Comparison of ENCODE assay signal across 33 cellular contexts in genomic region chr18:26096852-26097251, GRCh38. TPM values are rescaled to one million over a fixed set of nuclear protein-coding genes. Genes with fewer than 3 reads are reported as not detected.
"Had no signal": no experiment of that assay in that cellular context is flagged by ENCODE, and none has a peak within 500 bp of the region (broad histone marks: within the 10 kb centered on the region; RNA-seq: fewer than 3 reads in every experiment).

No MANE protein-coding gene starts in this region.

- H3K4me3 ChIP-seq: gastrocnemius medialis, left lung, prostate gland, right atrium auricular region, sigmoid colon, thoracic aorta, tibial nerve, upper lobe of right lung, uterus had no signal

- H3K27me3 ChIP-seq: gastrocnemius medialis, left lung, right atrium auricular region, sigmoid colon, tibial nerve, upper lobe of right lung, uterus had no signal

- ATAC-seq: gastrocnemius medialis; left cardiac atrium; left lung; naive thymus-derived CD8-positive, alpha-beta T cell; stimulated activated effector memory CD8-positive, alpha-beta T cell treated with anti-CD3 and anti-CD28 coated beads, Interleukin-12 subunit alpha, Interleukin-12 subunit beta, amount 100 ng/mL, for 72 hours; stimulated activated naive CD8-positive, alpha-beta T cell treated with anti-CD3 and anti-CD28 coated beads, Interleukin-15, Interleukin-2, amounts not matched to agents 100 U/mL and 50 U/mL, for 24 hours; upper lobe of right lung had no signal

- FAIRE-seq: colon had no signal

- H3K9me3 ChIP-seq: gastrocnemius medialis, prostate gland, right atrium auricular region, sigmoid colon, thoracic aorta, tibial nerve, upper lobe of right lung, uterus had no signal

- H3K36me3 ChIP-seq: gastrocnemius medialis, left lung, prostate gland, right atrium auricular region, sigmoid colon, thoracic aorta, tibial nerve, upper lobe of right lung, uterus had no signal

- DNase-seq: effector CD8-positive, alpha-beta T cell; endodermal cell; foreskin fibroblast; gastrocnemius medialis; head of caudate nucleus; left cardiac atrium; left lung; mesendoderm; naive thymus-derived CD8-positive, alpha-beta T cell; nephron progenitor cell; nucleus accumbens; sigmoid colon; stimulated activated CD4-positive, alpha-beta T cell treated with anti-CD3 and anti-CD28 coated beads, Interleukin-2, amount 100 ng/mL, for 24 hours; stimulated activated CD4-positive, alpha-beta T cell treated with anti-CD3 and anti-CD28 coated beads, Interleukin-4, amount 100 ng/mL, for 24 hours; stimulated activated naive CD8-positive, alpha-beta T cell treated with anti-CD3 and anti-CD28 coated beads, Interleukin-15, Interleukin-2, amounts not matched to agents 100 U/mL and 50 U/mL, for 24 hours; substantia nigra; upper lobe of right lung; uterus had no signal

- H3K27ac ChIP-seq: gastrocnemius medialis, left lung, prostate gland, right atrium auricular region, sigmoid colon, thoracic aorta, tibial nerve, upper lobe of right lung, uterus had no signal

- H3K4me1 ChIP-seq: gastrocnemius medialis, left lung, prostate gland, right atrium auricular region, tibial nerve, upper lobe of right lung, uterus had no signal

RNA-seq across cellular contexts. Expression of gene PSMA8, which starts 36.8 kb away (rescaled TPM):
- total RNA-seq: cerebellum, endodermal cell, epithelial cell of proximal tubule, gastrocnemius medialis, glomerular endothelial cell, kidney epithelial cell, left cardiac atrium, lower leg skin, lung microvascular endothelial cell, myocyte, osteocyte, right atrium auricular region, sigmoid colon, skeletal muscle tissue, thoracic aorta, tibial nerve, upper lobe of right lung, uterus had no signal
